27 cellular contexts compared by ENCODE assay signal in the genomic region with DNA sequence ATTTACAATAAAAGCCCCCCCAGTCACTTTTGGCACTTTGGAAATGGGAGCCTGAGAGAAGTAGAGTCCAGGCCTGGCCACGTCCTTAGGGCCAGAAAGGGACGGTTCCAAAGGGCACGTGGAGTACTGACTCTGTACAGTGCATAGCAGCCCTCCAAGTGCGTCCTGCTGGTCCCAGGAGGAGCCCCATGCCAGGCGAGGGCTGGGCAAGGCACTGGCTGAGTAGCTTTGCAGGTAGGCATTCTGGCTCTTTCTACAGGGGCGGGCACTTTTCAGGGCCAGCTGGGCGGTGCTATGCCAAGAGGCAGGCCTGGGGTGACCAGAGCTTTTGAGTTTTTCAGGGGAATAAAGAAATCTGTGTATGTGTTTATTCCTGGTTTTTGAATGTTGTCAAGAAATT. TPM values are rescaled to one million over a fixed set of nuclear protein-coding genes. Genes with fewer than 3 reads are reported as not detected.
"Had no signal": no experiment of that assay in that cellular context is flagged by ENCODE, and none has a peak within 500 bp of the region (broad histone marks: within the 10 kb centered on the region; RNA-seq: fewer than 3 reads in every experiment).

No MANE protein-coding gene starts in this region.

- H3K27me3 ChIP-seq: colonic mucosa, ovary, testis, transverse colon, uterus had no signal

- H3K36me3 ChIP-seq: colonic mucosa, ovary, prostate gland, transverse colon, uterus, WERI-Rb-1 had no signal

- H3K4me3 ChIP-seq: colonic mucosa, ovary, prostate gland, smooth muscle cell, testis, transverse colon, uterus had no signal

- H3K27ac ChIP-seq: colonic mucosa, ovary, prostate gland, testis, transverse colon, uterus, WERI-Rb-1 had no signal

- DNase-seq: activated CD4-positive, alpha-beta memory T cell treated with anti-CD3 and anti-CD28 coated beads for 36 hours; activated CD4-positive, alpha-beta T cell treated with anti-CD3 and anti-CD28 coated beads, Interleukin-2, amount 10 ng/mL, durations not matched to agents 24 days and 14 days; activated CD8-positive, alpha-beta memory T cell treated with anti-CD3 and anti-CD28 coated beads, Interleukin-2, amount 50 U/mL, for 4 hours; activated naive CD4-positive, alpha-beta T cell; activated T-cell treated with anti-CD3 and anti-CD28 coated beads, Interleukin-2, amount 50 U/mL, for 1 hour; anterior cingulate cortex; colonic mucosa; effector CD8-positive, alpha-beta T cell; left ventricle myocardium superior; mammary epithelial cell; naive B cell; nephron progenitor cell; retina; stimulated activated CD4-positive, alpha-beta T cell treated with anti-CD3 and anti-CD28 coated beads, Interleukin-15, amount 100 ng/mL, for 24 hours; stimulated activated CD4-positive, alpha-beta T cell treated with anti-CD3 and anti-CD28 coated beads, Interleukin-2, amount 100 ng/mL, for 24 hours; stimulated activated naive CD4-positive, alpha-beta T cell; SW 1271; T-helper 9 cell; testis; transverse colon; uterus; WERI-Rb-1 had no signal

- H3K9me3 ChIP-seq: colonic mucosa, ovary, prostate gland, testis, transverse colon, uterus had no signal

- ATAC-seq: activated CD4-positive, CD25-positive, alpha-beta regulatory T cell treated with anti-CD3 and anti-CD28 coated beads, Interleukin-2, amount 50 U/mL, for 24 hours had no signal

- H3K4me1 ChIP-seq: colonic mucosa, prostate gland, testis, transverse colon, uterus had no signal

RNA-seq across cellular contexts. Expression of gene GLI2, which starts 15.5 kb away (rescaled TPM):
- total RNA-seq: activated CD4-positive, alpha-beta memory T cell treated with anti-CD3 and anti-CD28 coated beads for 36 hours; activated CD8-positive, alpha-beta memory T cell treated with anti-CD3 and anti-CD28 coated beads for 36 hours had no signal
